Comparison of ENCODE assay signal across 8 cellular contexts in the genomic region with DNA sequence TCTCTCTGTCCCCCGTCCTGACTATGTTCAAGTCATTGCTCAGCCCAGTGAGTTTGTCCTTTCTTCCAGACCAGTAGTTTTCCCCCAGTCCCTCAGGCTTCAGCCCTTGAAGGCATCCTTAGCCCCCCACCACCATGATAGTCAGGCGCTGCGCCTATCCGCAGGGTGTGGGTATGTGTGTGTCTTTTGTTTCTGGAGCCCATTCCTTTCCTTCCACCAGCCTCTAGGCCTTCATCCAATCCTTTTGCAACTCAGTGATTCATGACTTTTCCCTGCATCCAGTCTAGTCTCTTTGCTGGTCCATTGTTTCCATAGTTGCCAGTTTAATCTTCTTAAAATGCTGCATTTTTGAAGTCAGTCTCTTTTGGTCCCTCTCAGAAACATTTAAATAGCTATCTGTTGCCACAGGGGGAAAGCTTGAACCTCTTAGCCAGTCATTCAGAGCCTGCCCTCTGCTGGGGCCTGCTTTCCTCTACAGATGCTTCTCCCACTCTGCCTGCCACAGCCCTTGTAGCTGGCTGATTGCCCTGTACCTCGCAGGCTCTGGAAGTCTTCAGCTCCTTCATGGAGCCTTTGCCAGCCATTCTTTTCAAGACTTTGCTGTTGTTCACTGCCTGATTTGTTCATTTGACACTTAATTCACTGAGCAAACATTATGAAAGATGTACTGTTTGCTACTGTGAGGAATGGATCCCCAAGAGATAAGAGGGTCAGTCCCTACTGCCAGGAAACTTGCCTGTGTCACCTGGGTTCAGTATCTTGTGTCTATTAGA. TPM values are rescaled to one million over a fixed set of nuclear protein-coding genes. Genes with fewer than 3 reads are reported as not detected.
DNase-seq lines count a peak whose midpoint lies in the region; ATAC-seq and TF ChIP-seq lines count a peak whose summit lies in the region.

No MANE protein-coding gene starts in this region.

- H2BK120ac ChIP-seq in IMR-90 (ENCODE audit: low read depth, low read length) = no peak overlapping the region

- peak; percentile 91 for ATAC-seq in DND-41 (ENCODE audit: insufficient read depth, low read depth)
- peak; percentile 94 for ATAC-seq in GM21529 (IDR thresholded peaks at IDR 0.05; ENCODE audit: unreplicated experiment)
- ATAC-seq in IMR-90 (ENCODE audit: low read depth) = peak; percentile 91

- H3K27ac ChIP-seq in DND-41 (ENCODE audit: low read length) (no peak overlapping the region), IMR-90 (ENCODE audit: insufficient read depth, low read length) (no peak overlapping the region), RWPE1 (peak overlapping the region; percentile 67), ovary (no peak overlapping the region), tibial artery (peak overlapping the region; percentile 25 to 42)

- peak overlapping the region; percentile 9; the same call in 1 of the 2 replicates for H2AK5ac ChIP-seq in IMR-90 (ENCODE audit: low read depth, low read length)

- peak; percentile 87 for TF ChIP-seq RAD21 in IMR-90 (IDR thresholded peaks at IDR 0.05; ENCODE audit: low read length)

- H4K91ac ChIP-seq in IMR-90 (ENCODE audit: insufficient read depth, low read depth, low read length) = no peak overlapping the region

- H3K56ac ChIP-seq in IMR-90 (ENCODE audit: extremely low read depth, insufficient read depth, low read length) = no peak overlapping the region

- in situ Hi-C loops in IMR-90 (cut with MboI; ENCODE audit: low sequenced_read_pairs) = loop anchor here (25.0 kb wide), 2 partner anchors 452 to 577 kb away; no protein-coding TSS in a partner anchor

- H3K79me2 ChIP-seq in DND-41 (ENCODE audit: insufficient read depth, low read length) = peaks cover 18% of the 10 kb centered on the region

- no peak overlapping the region for H3K4me3 Mint-ChIP-seq in activated naive CD4-positive, alpha-beta T cell treated with anti-CD3 and anti-CD28 coated beads for 36 hours

- H4K20me1 ChIP-seq in DND-41 (ENCODE audit: insufficient read depth, low read length) = peaks cover 11% of the 10 kb centered on the region; the same call in 1 of the 2 replicates
- H4K20me1 ChIP-seq in IMR-90 (ENCODE audit: insufficient read depth, low read length) = peaks cover 22% of the 10 kb centered on the region; the same call in 1 of the 2 replicates

- H2BK5ac ChIP-seq in IMR-90 (ENCODE audit: low read depth, low read length, poor library complexity, severe bottlenecking) = no peak overlapping the region

- H2BK15ac ChIP-seq in IMR-90 (ENCODE audit: low read depth, low read length) = no peak overlapping the region

- no peak overlapping the region; the same call in 1 of the 2 replicates for H3K14ac ChIP-seq in IMR-90 (replicated peaks; ENCODE audit: low read depth, low read length)

- 0 out of 2 replicates have a peak overlapping the region, but pooled peaks have one; percentile 6 for H3K23ac ChIP-seq in IMR-90 (ENCODE audit: low read depth, low read length)

- H3K36me3 Mint-ChIP-seq in activated naive CD4-positive, alpha-beta T cell treated with anti-CD3 and anti-CD28 coated beads for 36 hours (ENCODE audit: low read depth) = peaks cover 4% of the 10 kb centered on the region

- no peak overlapping the region for H2BK20ac ChIP-seq in IMR-90 (ENCODE audit: low read depth, low read length)

- no peaks in the 10 kb centered on the region for H3K9me3 Mint-ChIP-seq in activated naive CD4-positive, alpha-beta T cell treated with anti-CD3 and anti-CD28 coated beads for 36 hours

- POLR2A ChIA-PET in IMR-90 (lab: Charles Lee; ENCODE audit: unreplicated experiment) = no interaction called here
- POLR2A ChIA-PET in RWPE1 (lab: Yijun Ruan, JAX; ENCODE audit: low non-redundant PET) = no interaction called here

- peaks cover 32% of the 10 kb centered on the region for H3K4me1 Mint-ChIP-seq in activated naive CD4-positive, alpha-beta T cell treated with anti-CD3 and anti-CD28 coated beads for 36 hours (ENCODE audit: low read depth)

- H3K4me1 ChIP-seq in DND-41 (ENCODE audit: insufficient read depth, low read length) (no peaks in the 10 kb centered on the region), IMR-90 (ENCODE audit: control insufficient read depth, insufficient read depth, low read length) (peaks cover 13% of the 10 kb centered on the region), ovary (ENCODE audit: insufficient read depth) (peaks cover 11% of the 10 kb centered on the region), tibial artery (peaks cover 0 to 63% (median 43%) of the 10 kb centered on the region in 4 donors)

- intact Hi-C loops in IMR-90 (cut with micrococcal nuclease) = loop anchor here (1.0 to 5.0 kb wide), 5 partner anchors 57 to 597 kb away; a partner anchor contains a TSS
- intact Hi-C loops in activated naive CD4-positive, alpha-beta T cell treated with anti-CD3 and anti-CD28 coated beads for 36 hours (cut with micrococcal nuclease) = loop anchor here (1.0 to 5.0 kb wide), 7 partner anchors 55 to 432 kb away; a partner anchor contains a TSS
- intact Hi-C loops in ovary (cut with DNase I) = loop anchor here (5.0 to 10.0 kb wide), 7 partner anchors 58 to 454 kb away; a partner anchor contains a TSS
- intact Hi-C loops in tibial artery (cut with DNase I; ENCODE audit: low total_unique reads) = loop anchor here (5.0 to 10.0 kb wide), 2 partner anchors 144 to 183 kb away; a partner anchor contains a TSS

- no peak overlapping the region for H4K8ac ChIP-seq in IMR-90 (ENCODE audit: low read depth in 2 of 2, low read length in 2 of 2)

- no peak overlapping the region for H3K4ac ChIP-seq in IMR-90 (ENCODE audit: low read depth, low read length)

- DNase-seq in DND-41 (peak; percentile 55), IMR-90 (peak; percentile 87), RWPE1 (ENCODE audit: low spot score) (no peak), globus pallidus (ENCODE audit: low spot score) (peak; percentile 89), ovary (peak; percentile 75 to 85 (median 77)), tibial artery (peak; percentile 77 to 85)
- peak; percentile 88 for DNase-seq in activated naive CD4-positive, alpha-beta T cell treated with anti-CD3 and anti-CD28 coated beads for 36 hours

- peaks cover 27 to 59% of the 10 kb centered on the region in 2 experiments for H3K79me1 ChIP-seq in IMR-90 (ENCODE audit: low read depth in 1 of 2, low read length in 2 of 2)

- no peaks in the 10 kb centered on the region for H3K27me3 Mint-ChIP-seq in activated naive CD4-positive, alpha-beta T cell treated with anti-CD3 and anti-CD28 coated beads for 36 hours (ENCODE audit: low read depth)

- H2AFZ ChIP-seq in DND-41 (ENCODE audit: low read depth, low read length) = no peak overlapping the region
- H2AFZ ChIP-seq in IMR-90 (replicated peaks; ENCODE audit: low read length, poor library complexity) = peak overlapping the region; percentile 3

- H3K27me3 ChIP-seq in DND-41 (ENCODE audit: insufficient read depth, low read length, poor library complexity) (no peaks in the 10 kb centered on the region), IMR-90 (ENCODE audit: control insufficient read depth, insufficient read depth, low read length) (no peaks in the 10 kb centered on the region), ovary (no peaks in the 10 kb centered on the region), tibial artery (no peaks in the 10 kb centered on the region)

- H2AK9ac ChIP-seq in IMR-90 (replicated peaks; ENCODE audit: low read depth, low read length, poor library complexity) = no peak overlapping the region

- no peak for TF ChIP-seq POLR2A in IMR-90 (IDR thresholded peaks at IDR 0.05; ENCODE audit: low read depth, low read length)
- TF ChIP-seq POLR2A in ovary (IDR thresholded peaks at IDR 0.05) = no peak

- H3K9me3 ChIP-seq in DND-41 (ENCODE audit: insufficient read depth, low read length, severe bottlenecking) (no peaks in the 10 kb centered on the region), IMR-90 (ENCODE audit: control insufficient read depth, insufficient read depth, low read length) (no peaks in the 10 kb centered on the region), ovary (no peaks in the 10 kb centered on the region), tibial artery (no peaks in the 10 kb centered on the region)

- peak; percentile 69 for TF ChIP-seq CTCF in DND-41 (IDR thresholded peaks at IDR 0.05; ENCODE audit: borderline replicate concordance, extremely low read depth, low read length, poor library complexity, severe bottlenecking)
- TF ChIP-seq CTCF in IMR-90 (conservative IDR thresholded peaks at IDR 0.05; ENCODE audit: low read depth, low read length) = peak; percentile 87
- peak; percentile 64 for TF ChIP-seq CTCF in RWPE1 (conservative IDR thresholded peaks at IDR 0.05; ENCODE audit: low read depth)
- peak; percentile 25 to 52 (median 48) for TF ChIP-seq CTCF in ovary (IDR thresholded peaks at IDR 0.05)
- peak; percentile 61 to 64 for TF ChIP-seq CTCF in tibial artery (IDR thresholded peaks at IDR 0.05)

- H3K9ac ChIP-seq in DND-41 (ENCODE audit: low read depth, low read length) (no peak overlapping the region), IMR-90 (ENCODE audit: low read depth, low read length) (no peak overlapping the region)

- WGBS in IMR-90 (ENCODE audit: extremely low coverage in 2 of 2, insufficient read length in 1 of 2), 2 experiments = 50% methylated on average over 2 of the region's 5 CpGs; no CpG with 5 or more reads in 1 of the 2 experiments
- 71 to 74% (median 73%) methylated on average over 5 of the region's 5 CpGs for WGBS in ovary, 3 donors

- peaks cover 6% of the 10 kb centered on the region; the same call in 1 of the 2 replicates for H3K9me1 ChIP-seq in IMR-90 (ENCODE audit: insufficient read depth, low read length)

- H3K27ac Mint-ChIP-seq in activated naive CD4-positive, alpha-beta T cell treated with anti-CD3 and anti-CD28 coated beads for 36 hours = peak overlapping the region; percentile 59

- H3K18ac ChIP-seq in IMR-90 (ENCODE audit: low read depth, low read length) = no peak overlapping the region

- no TSS peak for BruUV-seq in IMR-90 (replicated peaks; lab: Mats Ljungman, UMichigan)

- H3K4me2 ChIP-seq in DND-41 (ENCODE audit: insufficient read depth, low read length) (no peak overlapping the region), IMR-90 (ENCODE audit: low read depth, low read length) (no peak overlapping the region)

- dilution Hi-C loops in IMR-90 (cut with HindIII; ENCODE audit: low sequenced_read_pairs, unreplicated experiment) = no loop called here

- H3K36me3 ChIP-seq in DND-41 (ENCODE audit: insufficient read depth, low read length) (peaks cover 31% of the 10 kb centered on the region), IMR-90 (ENCODE audit: control insufficient read depth, insufficient read depth, low read length) (peaks cover 5% of the 10 kb centered on the region; the same call in 1 of the 2 replicates), ovary (no peaks in the 10 kb centered on the region), tibial artery (peaks cover 13 to 29% (median 29%) of the 10 kb centered on the region in 3 donors)

- H3K4me3 ChIP-seq in DND-41 (ENCODE audit: low read depth in 1 of 2, low read length in 2 of 2) (no peak overlapping the region), IMR-90 (ENCODE audit: insufficient read depth, low read depth, low read length) (no peak overlapping the region), ovary (no peak overlapping the region), tibial artery (no peak overlapping the region)

- TF ChIP-seq EP300 in ovary (IDR thresholded peaks at IDR 0.05) = no peak

- CTCF ChIA-PET in IMR-90 (lab: Yijun Ruan, JAX) = interaction anchor here (0.6 to 5.7 kb wide), 26 partner anchors 8 to 535 kb away, joined by 3 to 54 read pairs (median 4); a partner anchor contains a TSS
- CTCF ChIA-PET in RWPE1 (lab: Yijun Ruan, JAX) = interaction anchor here (0.5 to 2.2 kb wide), 9 partner anchors 14 to 455 kb away, joined by 3 to 23 read pairs (median 4); a partner anchor contains a TSS
- CTCF ChIA-PET in activated naive CD4-positive, alpha-beta T cell treated with anti-CD3 and anti-CD28 coated beads for 36 hours (lab: Charles Lee) = interaction anchor here (0.6 to 7.7 kb wide), 51 partner anchors 9 to 455 kb away, joined by 3 to 117 read pairs (median 4); a partner anchor contains a TSS

- no peak overlapping the region for H4K5ac ChIP-seq in IMR-90 (ENCODE audit: low read depth, low read length)

RNA-seq across cellular contexts. Expression of a gene that starts 55.9 kb away (rescaled TPM):
- total RNA-seq in IMR-90 (2012; rRNA removed) = 12.2 and 15.2 TPM in 2 replicates
- polyA plus RNA-seq in IMR-90 (2012; rRNA removed) = 16.6 and 17.1 TPM in 2 replicates
- polyA plus RNA-seq in IMR-90 (2012; cell fraction: cytosol; rRNA removed) = 8.3 and 16.7 TPM in 2 replicates
- 29.6 and 55.4 TPM in 2 replicates for polyA plus RNA-seq in IMR-90 (2012; cell fraction: nucleus; rRNA removed; ENCODE audit: low replicate concordance)
- 10 to 100 TPM; 73.4 to 89.6 TPM for total RNA-seq in activated naive CD4-positive, alpha-beta T cell treated with anti-CD3 and anti-CD28 coated beads for 36 hours
- total RNA-seq in ovary = 10 to 100 TPM; 23.4 to 78.9 (median 39.5) TPM
- 10 to 100 TPM; 10.2 to 10.7 TPM for polyA plus RNA-seq in ovary

RNA-seq across cellular contexts. Expression of a gene that starts 57.3 kb away (rescaled TPM):
- total RNA-seq in IMR-90 (2012; rRNA removed) (7.0 and 12.5 TPM in 2 replicates), ovary (10 to 100 TPM in 6 of 7 donors, 1 to 10 TPM in 1; 9.7 to 17.7 (median 12.3) TPM)
- polyA plus RNA-seq in IMR-90 (2012; rRNA removed) (4.1 and 5.2 TPM in 2 replicates), ovary (10 to 100 TPM in 1 of 2 donors, 1 to 10 TPM in 1; 5.3 to 13.5 TPM)
- polyA plus RNA-seq in IMR-90 (2012; cell fraction: cytosol; rRNA removed) = 1.2 and 1.5 TPM in 2 replicates
- 2.3 and 7.6 TPM in 2 replicates for polyA plus RNA-seq in IMR-90 (2012; cell fraction: nucleus; rRNA removed; ENCODE audit: low replicate concordance)
- total RNA-seq in activated naive CD4-positive, alpha-beta T cell treated with anti-CD3 and anti-CD28 coated beads for 36 hours = 10 to 100 TPM; 17.9 to 18.4 TPM

Comparison
In these comparisons a context has a peak if more than half of its experiments do, and no peak if none do; other contexts are left out.
1. H3K27ac ChIP-seq: peak in RWPE1 (single experiment) and tibial artery (2 of 2); none in DND-41 (single experiment), IMR-90 (single experiment) and ovary (0 of 2).
2. Peak in every context shown above with its lines, with median percentiles within 50 percentile points of each other: ATAC-seq and CTCF ChIP-seq.